Comparison of ENCODE assay signal across 16 cellular contexts in genomic region chr2:68216454-68217310, GRCh38. TPM values are rescaled to one million over a fixed set of nuclear protein-coding genes. Genes with fewer than 3 reads are reported as not detected.
DNase-seq lines count a peak whose midpoint lies in the region; ATAC-seq, FAIRE-seq and TF ChIP-seq lines count a peak whose summit lies in the region.
"Had no signal": no experiment of that assay in that cellular context is flagged by ENCODE, and none has a peak within 500 bp of the region (broad histone marks: within the 10 kb centered on the region; RNA-seq: fewer than 3 reads in every experiment).

No MANE protein-coding gene starts in this region.

- TF ChIP-seq CTCF in right lobe of liver (IDR thresholded peaks at IDR 0.05) = no peak
- no peak for TF ChIP-seq CTCF in PC-3 (conservative IDR thresholded peaks at IDR 0.05; ENCODE audit: low read depth, low read length)

- no peaks in the 10 kb centered on the region for H3F3A ChIP-seq in PC-3 (ENCODE audit: low read length, unreplicated experiment)

- FAIRE-seq in GM19239 (lab: Jason Lieb, UNC) = peak; percentile 8

- peaks cover 15% of the 10 kb centered on the region; the same call in 1 of the 2 replicates for H4K20me1 ChIP-seq in PC-3 (ENCODE audit: low read length)

- no peak overlapping the region for H2AFZ ChIP-seq in ACC112 (ENCODE audit: low read length, unreplicated experiment)
- H2AFZ ChIP-seq in PC-3 (ENCODE audit: low read length) = no peak overlapping the region

- no TSS peak for BruUV-seq in PC-3 (replicated peaks; lab: Mats Ljungman, UMichigan)

- H3K36me3 ChIP-seq in ACC112 (ENCODE audit: insufficient read depth, low read length) (peaks cover 14% of the 10 kb centered on the region), right lobe of liver (peaks cover 0 to 4% (median 0%) of the 10 kb centered on the region in 4 donors), PC-3 (ENCODE audit: low read depth, low read length) (peaks cover 9% of the 10 kb centered on the region; the same call in 1 of the 2 replicates)
- H3K36me3 ChIP-seq: vagina had no signal

- peak overlapping the region; percentile 42 for H3K27ac ChIP-seq in ACC112 (ENCODE audit: low read depth, low read length)
- H3K27ac ChIP-seq in right lobe of liver = no peak overlapping the region
- H3K27ac ChIP-seq in PC-3 (ENCODE audit: low read length) = no peak overlapping the region
- H3K27ac ChIP-seq: C4-2B, vagina had no signal

- peaks cover 97% of the 10 kb centered on the region for H3K79me2 ChIP-seq in ACC112 (ENCODE audit: control insufficient read depth, insufficient read depth, low read length, unreplicated experiment)
- peaks cover 98% of the 10 kb centered on the region for H3K79me2 ChIP-seq in PC-3 (ENCODE audit: low read length)

- no peaks in the 10 kb centered on the region for H3K9me2 ChIP-seq in PC-3 (replicated peaks; ENCODE audit: low read length)

- CTCF ChIA-PET in PC-3 (lab: Charles Lee) = no interaction called here

- no peaks in the 10 kb centered on the region for H3K9me3 ChIP-seq in right lobe of liver
- no peaks in the 10 kb centered on the region for H3K9me3 ChIP-seq in PC-3 (ENCODE audit: low read length)
- H3K9me3 ChIP-seq: HAP-1, vagina had no signal

- H3K4me1 ChIP-seq in ACC112 (ENCODE audit: control insufficient read depth, insufficient read depth, low read length, unreplicated experiment) (peaks cover 27% of the 10 kb centered on the region), right lobe of liver (peaks cover 0 to 23% (median 0%) of the 10 kb centered on the region in 4 donors), PC-3 (ENCODE audit: insufficient read depth, low read length) (no peaks in the 10 kb centered on the region)
- H3K4me1 ChIP-seq: HAP-1 had no signal

- intact Hi-C loops in right lobe of liver (cut with DNase I) (no loop called here), PC-3 (cut with micrococcal nuclease) (no loop called here)

- POLR2A ChIA-PET in PC-3 (lab: Charles Lee; ENCODE audit: unreplicated experiment) = no interaction called here

- no peak overlapping the region for H3K4me2 ChIP-seq in PC-3 (ENCODE audit: low read length)

- no peak overlapping the region for H3K4me3 ChIP-seq in ACC112 (ENCODE audit: low read depth, low read length)
- no peak overlapping the region for H3K4me3 ChIP-seq in right lobe of liver
- no peak overlapping the region for H3K4me3 ChIP-seq in PC-3 (ENCODE audit: low read length)
- H3K4me3 ChIP-seq: HAP-1, vagina had no signal

- H3K27me3 ChIP-seq in ACC112 (ENCODE audit: insufficient read depth, low read length) = no peaks in the 10 kb centered on the region
- H3K27me3 ChIP-seq in right lobe of liver = no peaks in the 10 kb centered on the region
- H3K27me3 ChIP-seq in PC-3 (ENCODE audit: low read length) = no peaks in the 10 kb centered on the region
- H3K27me3 ChIP-seq: vagina had no signal

- ATAC-seq in right lobe of liver (no peak), PC-3 (no peak)

- no peak for DNase-seq in GM19239 (ENCODE audit: insufficient read length, low spot score)
- DNase-seq in SK-N-DZ (ENCODE audit: low spot score) = peak; percentile 60
- peak; percentile 49 for DNase-seq in left kidney (ENCODE audit: low read depth, low spot score)
- no peak for DNase-seq in right lobe of liver
- no peak for DNase-seq in NAMALWA (ENCODE audit: low spot score)
- no peak for DNase-seq in DMS79 treated with DMSO at 0.1 percent for 48 hours (lab: John Stamatoyannopoulos, UW)
- DNase-seq in PC-3 = no peak
- DNase-seq: activated effector memory CD4-positive, alpha-beta T cell treated with Interleukin-2 at 50 U/mL for 16 hours; MM.1S; NCI-H446 treated with DMSO at 0.1 percent for 48 hours; SIG-M5; stimulated activated CD8-positive, alpha-beta memory T cell treated with anti-CD3 and anti-CD28 coated beads, Interleukin-4, amount 100 ng/mL, for 48 hours had no signal

- 83% methylated on average over 2 of the region's 2 CpGs for WGBS in right lobe of liver (ENCODE audit: insufficient coverage, low coverage, low lambda C conversion rate, missing lambda C conversion rate)

- H3K9ac ChIP-seq in PC-3 (ENCODE audit: low read length) = no peak overlapping the region

- no peak for TF ChIP-seq POLR2A in right lobe of liver (IDR thresholded peaks at IDR 0.05)

RNA-seq across cellular contexts. Expression of gene PPP3R1, which starts 35.6 kb away (rescaled TPM):
- polyA plus RNA-seq in SK-N-DZ (2014; cell fraction: cytosol; rRNA removed) = 33.6 and 36.2 TPM in 2 replicates
- 15.1 and 16.9 TPM in 2 replicates for polyA plus RNA-seq in SK-N-DZ (2014; cell fraction: nucleus; rRNA removed)
- total RNA-seq in right lobe of liver = 10 to 100 TPM; 21.0 to 37.9 (median 27.2) TPM
- total RNA-seq in PC-3 (2014; rRNA removed) = 13.7 and 21.8 TPM in 2 replicates

RNA-seq across cellular contexts. Expression of gene PNO1, which starts 59.0 kb away (rescaled TPM):
- polyA plus RNA-seq in SK-N-DZ (2014; cell fraction: cytosol; rRNA removed) = 27.8 and 31.1 TPM in 2 replicates
- 9.3 and 12.2 TPM in 2 replicates for polyA plus RNA-seq in SK-N-DZ (2014; cell fraction: nucleus; rRNA removed)
- total RNA-seq in right lobe of liver (10 to 100 TPM in 1 of 6 experiments, 1 to 10 TPM in 5; 4.7 to 12.7 (median 7.8) TPM), PC-3 (2014; rRNA removed) (50.8 and 64.1 TPM in 2 replicates)

Comparison
In these comparisons a context has a peak if more than half of its experiments do, and no peak if none do; other contexts are left out.
1. DNase-seq: peak in SK-N-DZ (single experiment) and left kidney (single experiment); none in GM19239 (single experiment), right lobe of liver (0 of 3), NAMALWA (single experiment), DMS79 treated with DMSO at 0.1 percent for 48 hours (single experiment) and PC-3 (single experiment).